ENCODE assay signal across 19 cellular contexts in genomic region chr7:47346378-47346914, GRCh38.
"Had no signal": no experiment of that assay in that cellular context is flagged by ENCODE, and none has a peak within 500 bp of the region (broad histone marks: within the 10 kb centered on the region; RNA-seq: fewer than 3 reads in every experiment).

No MANE protein-coding gene starts in this region.

- FAIRE-seq: astrocyte, RCC 7860 had no signal

- DNase-seq: activated CD4-positive, alpha-beta T cell treated with anti-CD3 and anti-CD28 coated beads, Interleukin-2, amount 10 ng/mL, durations not matched to agents 24 days and 14 days; activated CD4-positive, alpha-beta T cell treated with anti-CD3 and anti-CD28 coated beads, Interleukin-2, amount 50 U/mL, for 48 hours; activated CD4-positive, CD25-positive, alpha-beta regulatory T cell treated with anti-CD3 and anti-CD28 coated beads, Interleukin-2, amount 50 U/mL, for 72 hours; activated CD8-positive, alpha-beta memory T cell treated with anti-CD3 and anti-CD28 coated beads, Interleukin-2, amount 10 ng/mL, durations not matched to agents 7 days and 5 days; activated effector memory CD4-positive, alpha-beta T cell treated with Interleukin-2 at 50 U/mL for 16 hours; activated naive CD4-positive, alpha-beta T cell treated with Interleukin-2 at 50 U/mL for 16 hours; activated T-cell treated with anti-CD3 and anti-CD28 coated beads, Interleukin-2, amount 50 U/mL, for 24 hours; amygdala; MM.1S; NCI-H1105; NCI-H1436; NCI-H187; NCI-H2081; NCI-H510A treated with DMSO at 0.1 percent for 48 hours; SHP77 treated with DMSO at 0.1 percent for 48 hours; T-helper 9 cell had no signal

- ATAC-seq: activated CD8-positive, alpha-beta memory T cell treated with anti-CD3 and anti-CD28 coated beads, Interleukin-2, amount 10 ng/mL, durations not matched to agents 7 days and 5 days; WTC11 had no signal
